ENCODE assay signal across 8 cellular contexts in genomic region chr10:6416892-6417512, GRCh38.
DNase-seq lines count a peak whose midpoint lies in the region; ATAC-seq and TF ChIP-seq lines count a peak whose summit lies in the region.

No MANE protein-coding gene starts in this region.

- H3K79me2 ChIP-seq in Loucy (ENCODE audit: insufficient read depth, low read length) = no peaks in the 10 kb centered on the region

- H3K36me3 ChIP-seq in Loucy (ENCODE audit: insufficient read depth, low read length) (no peaks in the 10 kb centered on the region), adipocyte (ENCODE audit: control insufficient read depth, insufficient read depth, low read length, severe bottlenecking) (no peaks in the 10 kb centered on the region), left ventricle myocardium inferior (no peaks in the 10 kb centered on the region)

- ATAC-seq in sciatic nerve = peak; percentile 56
- no peak for ATAC-seq in GM21619 (IDR thresholded peaks at IDR 0.05; ENCODE audit: unreplicated experiment)

- H3K4me1 ChIP-seq in Loucy (ENCODE audit: insufficient read depth, low read length, poor library complexity, severe bottlenecking) = no peaks in the 10 kb centered on the region
- no peaks in the 10 kb centered on the region for H3K4me1 ChIP-seq in adipocyte (ENCODE audit: control insufficient read depth, insufficient read depth, low read length)
- H3K4me1 ChIP-seq in left ventricle myocardium inferior = no peaks in the 10 kb centered on the region

- no peak overlapping the region for H2AFZ ChIP-seq in Loucy (ENCODE audit: low read length)

- no peak overlapping the region for H3K4me3 ChIP-seq in Loucy (ENCODE audit: low read length, poor library complexity, severe bottlenecking)
- H3K4me3 ChIP-seq in adipocyte (ENCODE audit: low read length) = no peak overlapping the region
- H3K4me3 ChIP-seq in left ventricle myocardium inferior = no peak overlapping the region

- peak; percentile 44 for DNase-seq in activated CD4-positive, alpha-beta T cell treated with anti-CD3 and anti-CD28 coated beads, Interleukin-2, amount 10 ng/mL, durations not matched to agents 7 days and 5 days
- DNase-seq in activated CD4-positive, alpha-beta T cell treated with anti-CD3 and anti-CD28 coated beads, Interleukin-2, amount 50 U/mL, for 1 hour = no peak
- DNase-seq in adipocyte (ENCODE audit: low read depth) = peak; percentile 82
- DNase-seq in left ventricle myocardium inferior = no peak
- DNase-seq in sciatic nerve (ENCODE audit: low spot score) = no peak
- no peak for DNase-seq in NCI-H226

- H3K9me3 ChIP-seq in Loucy (ENCODE audit: insufficient read depth, low read depth, low read length) = no peaks in the 10 kb centered on the region
- no peaks in the 10 kb centered on the region for H3K9me3 ChIP-seq in adipocyte (ENCODE audit: control insufficient read depth, low read length)
- no peaks in the 10 kb centered on the region for H3K9me3 ChIP-seq in left ventricle myocardium inferior (replicated peaks)

- no peaks in the 10 kb centered on the region for H4K20me1 ChIP-seq in Loucy (ENCODE audit: insufficient read depth, low read length, poor library complexity, severe bottlenecking)

- no peak overlapping the region for H3K4me3 Mint-ChIP-seq in activated CD4-positive, alpha-beta T cell treated with anti-CD3 and anti-CD28 coated beads, Interleukin-2, amount 10 ng/mL, durations not matched to agents 7 days and 5 days

- POLR2A ChIA-PET in activated CD4-positive, alpha-beta T cell treated with anti-CD3 and anti-CD28 coated beads, Interleukin-2, amount 10 ng/mL, durations not matched to agents 7 days and 5 days (lab: Charles Lee) = no interaction called here

- no peaks in the 10 kb centered on the region for H3F3A ChIP-seq in Loucy (ENCODE audit: low read depth)

- no peaks in the 10 kb centered on the region for H3K9me2 ChIP-seq in Loucy (replicated peaks; ENCODE audit: low read depth, low read length)

- no peaks in the 10 kb centered on the region for H3K36me3 Mint-ChIP-seq in activated CD4-positive, alpha-beta T cell treated with anti-CD3 and anti-CD28 coated beads, Interleukin-2, amount 10 ng/mL, durations not matched to agents 7 days and 5 days (ENCODE audit: low read depth)

- no peak overlapping the region for H3K27ac Mint-ChIP-seq in activated CD4-positive, alpha-beta T cell treated with anti-CD3 and anti-CD28 coated beads, Interleukin-2, amount 10 ng/mL, durations not matched to agents 7 days and 5 days

- H3K27ac ChIP-seq in left ventricle myocardium inferior (replicated peaks) = no peak overlapping the region

- H3K4me2 ChIP-seq in Loucy (ENCODE audit: low read depth, low read length, poor library complexity, severe bottlenecking) = no peak overlapping the region

- intact Hi-C loops in left ventricle myocardium inferior (cut with micrococcal nuclease) (no loop called here), sciatic nerve (cut with DNase I) (no loop called here)

- H3K27me3 ChIP-seq in Loucy (ENCODE audit: insufficient read depth, low read length, poor library complexity, severe bottlenecking) = no peaks in the 10 kb centered on the region
- peaks cover 25% of the 10 kb centered on the region for H3K27me3 ChIP-seq in adipocyte (replicated peaks; ENCODE audit: control insufficient read depth, insufficient read depth, low read length)
- H3K27me3 ChIP-seq in left ventricle myocardium inferior (ENCODE audit: low read depth) = peaks cover 38% of the 10 kb centered on the region

- CTCF ChIA-PET in activated CD4-positive, alpha-beta T cell treated with anti-CD3 and anti-CD28 coated beads, Interleukin-2, amount 10 ng/mL, durations not matched to agents 7 days and 5 days (lab: Charles Lee) = interaction anchor here (0.9 to 1.0 kb wide), 2 partner anchors 215 to 262 kb away, joined by 3 read pairs; partner anchors contain the start of gene PFKFB3

- no peaks in the 10 kb centered on the region for H3K27me3 Mint-ChIP-seq in activated CD4-positive, alpha-beta T cell treated with anti-CD3 and anti-CD28 coated beads, Interleukin-2, amount 10 ng/mL, durations not matched to agents 7 days and 5 days

- TF ChIP-seq CTCF in Loucy (conservative IDR thresholded peaks at IDR 0.05; ENCODE audit: low read length) = peak; percentile 90
- TF ChIP-seq CTCF in left ventricle myocardium inferior (IDR thresholded peaks at IDR 0.05; ENCODE audit: borderline replicate concordance) = peak; percentile 71

- H3K4me1 Mint-ChIP-seq in activated CD4-positive, alpha-beta T cell treated with anti-CD3 and anti-CD28 coated beads, Interleukin-2, amount 10 ng/mL, durations not matched to agents 7 days and 5 days = peaks cover 3% of the 10 kb centered on the region

- H3K9me3 Mint-ChIP-seq in activated CD4-positive, alpha-beta T cell treated with anti-CD3 and anti-CD28 coated beads, Interleukin-2, amount 10 ng/mL, durations not matched to agents 7 days and 5 days = no peaks in the 10 kb centered on the region

- H3K9ac ChIP-seq in Loucy (ENCODE audit: low read depth, low read length, poor library complexity, severe bottlenecking) (no peak overlapping the region), adipocyte (ENCODE audit: low read length) (no peak overlapping the region)

Comparison
In these comparisons a context has a peak if more than half of its experiments do, and no peak if none do; other contexts are left out.
1. DNase-seq: peak in activated CD4-positive, alpha-beta T cell treated with anti-CD3 and anti-CD28 coated beads, Interleukin-2, amount 10 ng/mL, durations not matched to agents 7 days and 5 days (single experiment) and adipocyte (single experiment); none in activated CD4-positive, alpha-beta T cell treated with anti-CD3 and anti-CD28 coated beads, Interleukin-2, amount 50 U/mL, for 1 hour (single experiment), left ventricle myocardium inferior (single experiment), sciatic nerve (single experiment) and NCI-H226 (single experiment).